In the genomic region with DNA sequence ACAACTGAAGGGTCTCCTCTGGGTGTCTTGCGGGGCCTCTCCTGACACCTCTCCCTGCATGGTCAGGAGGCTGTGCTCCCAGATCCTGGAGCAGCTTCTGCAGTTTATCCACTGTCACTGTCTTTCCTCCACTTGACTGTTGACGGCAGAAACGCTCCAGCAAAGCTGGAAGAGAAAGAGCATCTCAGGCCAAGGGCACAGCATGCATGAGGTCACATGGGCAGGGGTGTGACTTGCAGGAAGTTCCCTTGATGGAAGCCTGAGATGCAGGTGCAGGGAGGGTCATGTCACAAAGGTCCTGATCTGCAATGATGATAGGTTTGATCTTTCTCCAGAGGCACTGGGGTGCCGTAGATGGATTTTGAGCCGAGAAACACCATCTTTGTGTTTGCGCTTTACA, we compare ENCODE assay signal across 17 cellular contexts. TPM values are rescaled to one million over a fixed set of nuclear protein-coding genes. Genes with fewer than 3 reads are reported as not detected.
DNase-seq lines count a peak whose midpoint lies in the region; ATAC-seq lines count a peak whose summit lies in the region.
"Had no signal": no experiment of that assay in that cellular context is flagged by ENCODE, and none has a peak within 500 bp of the region (broad histone marks: within the 10 kb centered on the region; RNA-seq: fewer than 3 reads in every experiment).

No MANE protein-coding gene starts in this region.

- intact Hi-C loops in Right ventricle myocardium inferior (cut with DNase I) (no loop called here), left cardiac atrium (cut with DNase I) (no loop called here), left ventricle myocardium superior (cut with micrococcal nuclease) (no loop called here)

- no peak overlapping the region for H3K4me3 ChIP-seq in Jurkat, Clone E6-1 (ENCODE audit: low read length)
- H3K4me3 ChIP-seq: BLaER1 treated with 17β-estradiol and CSF1 and Interleukin-3, amounts not matched to agents 10 nM and 100 nM; K562 had no signal

- peak; percentile 61 for ATAC-seq in Right ventricle myocardium inferior
- no peak for ATAC-seq in left cardiac atrium
- peak; percentile 60 for ATAC-seq in left ventricle myocardium superior
- no peak for ATAC-seq in HG03280 (IDR thresholded peaks at IDR 0.05; ENCODE audit: unreplicated experiment)
- ATAC-seq: HepG2, K562 had no signal

- no peak for DNase-seq in Right ventricle myocardium inferior (ENCODE audit: missing footprints)
- no peak for DNase-seq in left cardiac atrium
- DNase-seq in Jurkat, Clone E6-1 (ENCODE audit: low read depth, low spot score): peak; percentile 67
- DNase-seq in left ventricle myocardium superior: no peak
- DNase-seq in effector CD8-positive, alpha-beta T cell (lab: John Stamatoyannopoulos, UW): no peak
- no peak for DNase-seq in NCI-H82 (lab: John Stamatoyannopoulos, UW)
- DNase-seq: ACHN, DMS79, EL, HCEC 1CT, HFFc6 had no signal

RNA-seq across cellular contexts. Expression of a gene that starts 23.3 kb away (rescaled TPM):
- 6.5 TPM for total RNA-seq in Right ventricle myocardium inferior
- total RNA-seq in left cardiac atrium: 1 to 10 TPM; 3.7 to 5.4 TPM
- polyA plus RNA-seq in Jurkat, Clone E6-1 (2012; ENCODE audit: insufficient read depth, insufficient read length): not detected
- 3.0 TPM for total RNA-seq in left ventricle myocardium superior
- total RNA-seq: A172; CD4-positive, CD25-positive, alpha-beta regulatory T cell; K562 had no signal
- polyA plus RNA-seq: CD4-positive, CD25-positive, alpha-beta regulatory T cell; K562 had no signal

Comparison
In these comparisons a context has a peak if more than half of its experiments do, and no peak if none do; other contexts are left out.
1. ATAC-seq: peak in Right ventricle myocardium inferior (single experiment) and left ventricle myocardium superior (single experiment); none in left cardiac atrium (0 of 2) and HG03280 (single experiment).